Comparison of ENCODE assay signal across 8 cellular contexts in genomic region chr10:122879339-122880273, GRCh38.
DNase-seq lines count a peak whose midpoint lies in the region; ATAC-seq and FAIRE-seq lines count a peak whose summit lies in the region.

FAM24B (minus strand) TSS chr10:122879581; CDS start chr10:122850515, 29,066 bp downstream.

- no peaks in the 10 kb centered on the region for H3K9me3 ChIP-seq in iPS-20b (ENCODE audit: insufficient read depth, low read depth, low read length)

- H3K36me3 ChIP-seq in iPS-20b (ENCODE audit: insufficient read depth, low read depth, low read length) = no peaks in the 10 kb centered on the region

- peaks cover 22% of the 10 kb centered on the region; the same call in 1 of the 2 replicates for H3K27me3 ChIP-seq in iPS-20b (ENCODE audit: insufficient read depth, low read length)

- FAIRE-seq in TTC549 (lab: Jason Lieb, UNC) = peak; percentile 36

- DNase-seq in NCI-H2029 (lab: John Stamatoyannopoulos, UW) (peak; percentile 88), T47D (ENCODE audit: low read depth in 1 of 2, low spot score in 1 of 2) (peak; percentile 86 to 98), NCI-H2107 (lab: John Stamatoyannopoulos, UW) (no peak)
- DNase-seq in stimulated activated CD4-positive, alpha-beta T cell treated with anti-CD3 and anti-CD28 coated beads, Interleukin-12 subunit alpha, Interleukin-12 subunit beta, amount 100 ng/mL, for 4 hours = peak; percentile 91

- no peak within 1 kb of the TSS for H3K27ac ChIP-seq in iPS-20b (ENCODE audit: low read length)

- peak within 1 kb of the TSS; percentile 56; the same call in 1 of the 2 replicates for H3K4me3 ChIP-seq in iPS-20b (ENCODE audit: low read length)

- peak within 1 kb of the TSS; percentile 26; the same call in 1 of the 2 replicates for H3K9ac ChIP-seq in iPS-20b (ENCODE audit: low read depth, low read length)

- ATAC-seq in GM18502 (IDR thresholded peaks at IDR 0.05; ENCODE audit: poor library complexity, unreplicated experiment) (peak; percentile 80), HG02943 (IDR thresholded peaks at IDR 0.05; ENCODE audit: low read depth, unreplicated experiment) (peak; percentile 80)

- in situ Hi-C loops in T47D (cut with HindIII; ENCODE audit: low pct_unique_long_range_greater_than_20kb, low sequenced_read_pairs) = no loop called here

- peaks cover 32% of the 10 kb centered on the region; the same call in 1 of the 2 replicates for H3K4me1 ChIP-seq in iPS-20b (ENCODE audit: insufficient read depth, low read length)
